Comparison of ENCODE assay signal across 15 cellular contexts in genomic region chr15:49064281-49064653, GRCh38. TPM values are rescaled to one million over a fixed set of nuclear protein-coding genes. Genes with fewer than 3 reads are reported as not detected.
A peak's percentile ranks its signal among the peaks of the same experiment; 100 is the strongest.
DNase-seq lines count a peak whose midpoint lies in the region; ATAC-seq, FAIRE-seq and TF ChIP-seq lines count a peak whose summit lies in the region.
"Had no signal": no experiment of that assay in that cellular context is flagged by ENCODE, and none has a peak within 500 bp of the region (broad histone marks: within the 10 kb centered on the region; RNA-seq: fewer than 3 reads in every experiment).

No MANE protein-coding gene starts in this region.

- H2BK15ac ChIP-seq in H1 (ENCODE audit: low read length), result no peak overlapping the region

- H3K9me3 ChIP-seq in Karpas-422 (ENCODE audit: low read length) (no peaks in the 10 kb centered on the region), H1 (ENCODE audit: insufficient read depth in 2 of 2, low read depth in 1 of 2, low read length in 1 of 2) (no peaks in the 10 kb centered on the region)

- no peak for TF ChIP-seq RAD21 in H1 (IDR thresholded peaks at IDR 0.05 in 1 of 2, conservative IDR thresholded peaks at IDR 0.05 in 1 of 2; ENCODE audit: low read depth in 2 of 2, low read length in 2 of 2)

- no peak overlapping the region for H3K27ac Mint-ChIP-seq in activated naive CD4-positive, alpha-beta T cell treated with anti-CD3 and anti-CD28 coated beads for 36 hours

- H2BK20ac ChIP-seq in H1 (ENCODE audit: low read length), result no peak overlapping the region

- no peaks in the 10 kb centered on the region for H3K36me3 Mint-ChIP-seq in activated naive CD4-positive, alpha-beta T cell treated with anti-CD3 and anti-CD28 coated beads for 36 hours (ENCODE audit: low read depth)

- H4K8ac ChIP-seq in H1 (ENCODE audit: extremely low read depth, insufficient read depth, low read length), result no peak overlapping the region

- H3K4me3 Mint-ChIP-seq in activated naive CD4-positive, alpha-beta T cell treated with anti-CD3 and anti-CD28 coated beads for 36 hours, result no peak overlapping the region

- no peak for TF ChIP-seq EP300 in H1 (IDR thresholded peaks at IDR 0.05; ENCODE audit: borderline replicate concordance in 1 of 2, low read depth in 2 of 2, low read length in 2 of 2)

- intact Hi-C loops in activated naive CD4-positive, alpha-beta T cell treated with anti-CD3 and anti-CD28 coated beads for 36 hours (cut with micrococcal nuclease), result loop anchor here (5.0 kb wide), 1 partner anchor 187 kb away; the partner anchor contains the start of gene EID1

- 93% methylated on average over 3 of the region's 3 CpGs; no CpG with 5 or more reads in 1 of the 2 experiments for WGBS in H1 (ENCODE audit: extremely low coverage in 1 of 2, insufficient coverage in 1 of 2, insufficient read length in 1 of 2, insufficient replicate concordance in 2 of 2, low coverage in 1 of 2, low lambda C conversion rate in 2 of 2, missing lambda C conversion rate in 1 of 2), 2 experiments

- H4K91ac ChIP-seq in H1 (replicated peaks; ENCODE audit: insufficient read length, low read length), result no peak overlapping the region

- CTCF ChIA-PET in activated naive CD4-positive, alpha-beta T cell treated with anti-CD3 and anti-CD28 coated beads for 36 hours (lab: Charles Lee), result no interaction called here
- CTCF ChIA-PET in H1 (lab: Charles Lee; ENCODE audit: partially characterized antibody), result interaction anchor here (1.0 kb wide), 1 partner anchor 61 kb away, joined by 4 read pairs; no protein-coding TSS in a partner anchor

- no peak overlapping the region for H2BK5ac ChIP-seq in H1 (ENCODE audit: low read depth, low read length)

- no peaks in the 10 kb centered on the region for H3K23me2 ChIP-seq in H1 (ENCODE audit: low read depth, low read length)

- H3K56ac ChIP-seq in H1 (replicated peaks; ENCODE audit: insufficient read length, low read depth, low read length), result no peak overlapping the region

- no peaks in the 10 kb centered on the region for H3K27me3 ChIP-seq in Karpas-422 (ENCODE audit: low read length)
- no peaks in the 10 kb centered on the region for H3K27me3 ChIP-seq in H1 (replicated peaks in 1 of 4; ENCODE audit: control insufficient read depth in 3 of 4, extremely low read depth in 1 of 4, insufficient read depth in 3 of 4, low read length in 3 of 4)

- no peak for TF ChIP-seq POLR2A in H1 (IDR thresholded peaks at IDR 0.05; ENCODE audit: control extremely low read depth in 1 of 2, low read depth in 2 of 2, low read length in 2 of 2)

- H3K4me2 ChIP-seq in Karpas-422 (ENCODE audit: low read depth, low read length, poor library complexity, severe bottlenecking) (no peak overlapping the region), H1 (ENCODE audit: insufficient read depth in 1 of 2, low read depth in 2 of 2, low read length in 2 of 2) (no peak overlapping the region)

- no peak overlapping the region for H2BK120ac ChIP-seq in H1 (replicated peaks; ENCODE audit: low read depth, low read length)

- no peaks in the 10 kb centered on the region for H3K79me1 ChIP-seq in H1 (ENCODE audit: low read depth, low read length)

- no peak overlapping the region for H3K14ac ChIP-seq in H1 (ENCODE audit: insufficient read length)

- H3K18ac ChIP-seq in H1 (ENCODE audit: extremely low read depth, low read length), result no peak overlapping the region

- H4K20me1 ChIP-seq in Karpas-422 (ENCODE audit: insufficient read depth, low read depth, low read length) (no peaks in the 10 kb centered on the region), H1 (replicated peaks in 1 of 2; ENCODE audit: control insufficient read depth in 1 of 2, insufficient read depth in 2 of 2, low read length in 2 of 2) (no peaks in the 10 kb centered on the region)

- H2AFZ ChIP-seq in Karpas-422 (ENCODE audit: low read length), result no peak overlapping the region
- H2AFZ ChIP-seq in H1 (ENCODE audit: low read length), result peak overlapping the region; percentile 85; the same call in 1 of the 2 replicates

- POLR2A ChIA-PET in H1 (lab: Charles Lee; ENCODE audit: partially characterized antibody), result no interaction called here

- H3K4me1 Mint-ChIP-seq in activated naive CD4-positive, alpha-beta T cell treated with anti-CD3 and anti-CD28 coated beads for 36 hours (ENCODE audit: low read depth), result peaks cover 18% of the 10 kb centered on the region

- H2AK5ac ChIP-seq in H1 (ENCODE audit: low read depth, low read length), result no peak overlapping the region

- ATAC-seq in HG03039 (IDR thresholded peaks at IDR 0.05; ENCODE audit: unreplicated experiment), result no peak
- no peak for ATAC-seq in GM18511 (IDR thresholded peaks at IDR 0.05; ENCODE audit: unreplicated experiment)
- ATAC-seq: Panc1 had no signal

- in situ Hi-C loops in GM13977 (cut with MboI; ENCODE audit: low pct_unique_long_range_greater_than_20kb, low sequenced_read_pairs, unreplicated experiment), result no loop called here

- H3K27ac ChIP-seq in Karpas-422 (ENCODE audit: low read length), result no peak overlapping the region
- no peak overlapping the region for H3K27ac ChIP-seq in H1 (ENCODE audit: low read depth, low read length)

- TF ChIP-seq CTCF in H1 (IDR thresholded peaks at IDR 0.05; ENCODE audit: control extremely low read depth in 1 of 3, insufficient read depth in 1 of 3, low read depth in 1 of 3, low read length in 3 of 3), result no peak
- TF ChIP-seq CTCF in GM13977 (IDR thresholded peaks at IDR 0.05; ENCODE audit: extremely low read depth, insufficient read depth, missing control alignments), result no peak

- H3K79me2 ChIP-seq in Karpas-422 (ENCODE audit: low read length), result no peaks in the 10 kb centered on the region
- no peaks in the 10 kb centered on the region for H3K79me2 ChIP-seq in H1 (ENCODE audit: control insufficient read depth in 1 of 2, insufficient read depth in 2 of 2, low read length in 2 of 2)

- H2BK12ac ChIP-seq in H1 (ENCODE audit: low read depth, low read length), result no peak overlapping the region

- H3K27me3 Mint-ChIP-seq in activated naive CD4-positive, alpha-beta T cell treated with anti-CD3 and anti-CD28 coated beads for 36 hours (ENCODE audit: low read depth), result no peaks in the 10 kb centered on the region

- DNase-seq in activated naive CD4-positive, alpha-beta T cell treated with anti-CD3 and anti-CD28 coated beads for 36 hours, result peak; percentile 30
- no peak for DNase-seq in activated naive CD4-positive, alpha-beta T cell treated with Interleukin-2 at 50 U/mL for 16 hours
- DNase-seq in Karpas-422 (peak; percentile 22), H1 (ENCODE audit: low read depth in 1 of 2, low spot score in 2 of 2) (no peak), GM13977 (ENCODE audit: low spot score) (no peak)
- DNase-seq: ACHN, AML-193, HCEC 1CT, KG1, NCI-H1105, NCI-H1694, NCI-H524 treated with DMSO at 0.1 percent for 48 hours had no signal

- no peaks in the 10 kb centered on the region for H3K9me3 Mint-ChIP-seq in activated naive CD4-positive, alpha-beta T cell treated with anti-CD3 and anti-CD28 coated beads for 36 hours

- FAIRE-seq in H1 (lab: Jason Lieb, UNC), result no peak

- H4K5ac ChIP-seq in H1 (ENCODE audit: insufficient read length, low read depth, low read length), result no peak overlapping the region

- no peaks in the 10 kb centered on the region for H3K9me2 ChIP-seq in Karpas-422 (replicated peaks; ENCODE audit: insufficient read depth, low read length)

- H3K4me1 ChIP-seq in Karpas-422 (ENCODE audit: low read length) (no peaks in the 10 kb centered on the region), H1 (replicated peaks in 1 of 4; ENCODE audit: control insufficient read depth in 3 of 4, insufficient read depth in 4 of 4, low read length in 3 of 4) (peaks cover 0 to 13% (median 7%) of the 10 kb centered on the region in 4 experiments; a peak in 6 of 7 replicates)

- H3K36me3 ChIP-seq in Karpas-422 (ENCODE audit: insufficient read depth, low read length) (no peaks in the 10 kb centered on the region), H1 (ENCODE audit: control insufficient read depth in 2 of 4, insufficient read depth in 4 of 4, low read length in 3 of 4) (no peaks in the 10 kb centered on the region)

- H3K23ac ChIP-seq in H1 (ENCODE audit: insufficient read length), result no peak overlapping the region

- H3K9ac ChIP-seq in Karpas-422 (ENCODE audit: low read length) (no peak overlapping the region), H1 (replicated peaks in 1 of 4; ENCODE audit: extremely low read depth in 1 of 4, low read depth in 3 of 4, low read length in 3 of 4) (no peak overlapping the region)

- no peak overlapping the region for H3K4ac ChIP-seq in H1 (replicated peaks; ENCODE audit: insufficient read length, low read depth, low read length)

- H3K4me3 ChIP-seq in Karpas-422 (ENCODE audit: low read length) (no peak overlapping the region), H1 (ENCODE audit: extremely low read depth in 1 of 4, insufficient read depth in 2 of 4, low read depth in 3 of 4, low read length in 4 of 4) (no peak overlapping the region)

TF ChIP-seq in H1, 55 proteins besides CTCF, POLR2A, EP300 and RAD21:
- no peak for TF ChIP-seq PHF8 (conservative IDR thresholded peaks at IDR 0.05; ENCODE audit: low read depth, low read length)

RNA-seq across cellular contexts. Expression of gene SECISBP2L, which starts 18.0 kb away (rescaled TPM):
- 10 to 100 TPM; 17.4 to 18.6 TPM for total RNA-seq in activated naive CD4-positive, alpha-beta T cell treated with anti-CD3 and anti-CD28 coated beads for 36 hours
- total RNA-seq in Karpas-422 (2014; rRNA removed; shearing (Covaris generic); ENCODE audit: low replicate concordance), result 16.3 and 28.7 TPM in 2 replicates
- 22.8 and 25.7 TPM in 2 replicates for total RNA-seq in H1 (2021; fragmentation: NEBNext Ultra II Directional; extraction: Animal tissue kit (Norgen Biotek cat#: 25700))
- 7.6 and 9.5 TPM in 2 replicates for polyA plus RNA-seq in H1 (2011; rRNA removed)
- polyA plus RNA-seq in H1 (2011; cell fraction: cytosol; rRNA removed), result 6.1 TPM
- polyA plus RNA-seq in H1 (2011; cell fraction: nucleus; rRNA removed), result 16.7 TPM
- polyA plus RNA-seq in H1 (2012, experiment 1 of 2), result 5.4 to 10.6 TPM (median 6.8 TPM) in 4 replicates
- 0.49 TPM for polyA plus RNA-seq in H1 (2012, experiment 2 of 2)
- 9.9 TPM for polyA plus RNA-seq in H1 (2013, experiment 1 of 2)
- polyA plus RNA-seq in H1 (2013, experiment 2 of 2), result 10.1 TPM
- 39.8 and 64.3 TPM in 2 replicates for polyA minus RNA-seq in H1 (2011; rRNA and poly(A)+ RNA removed)
- polyA minus RNA-seq in H1 (2011; cell fraction: cytosol; rRNA and poly(A)+ RNA removed), result 20.4 TPM
- polyA minus RNA-seq in H1 (2011; cell fraction: nucleus; rRNA and poly(A)+ RNA removed), result 62.1 TPM

Comparison
In these comparisons a context has a peak if more than half of its experiments do, and no peak if none do; other contexts are left out.
1. DNase-seq: peak in activated naive CD4-positive, alpha-beta T cell treated with anti-CD3 and anti-CD28 coated beads for 36 hours (single experiment) and Karpas-422 (single experiment); none in activated naive CD4-positive, alpha-beta T cell treated with Interleukin-2 at 50 U/mL for 16 hours (single experiment), H1 (0 of 2) and GM13977 (single experiment).